In the genomic region with DNA sequence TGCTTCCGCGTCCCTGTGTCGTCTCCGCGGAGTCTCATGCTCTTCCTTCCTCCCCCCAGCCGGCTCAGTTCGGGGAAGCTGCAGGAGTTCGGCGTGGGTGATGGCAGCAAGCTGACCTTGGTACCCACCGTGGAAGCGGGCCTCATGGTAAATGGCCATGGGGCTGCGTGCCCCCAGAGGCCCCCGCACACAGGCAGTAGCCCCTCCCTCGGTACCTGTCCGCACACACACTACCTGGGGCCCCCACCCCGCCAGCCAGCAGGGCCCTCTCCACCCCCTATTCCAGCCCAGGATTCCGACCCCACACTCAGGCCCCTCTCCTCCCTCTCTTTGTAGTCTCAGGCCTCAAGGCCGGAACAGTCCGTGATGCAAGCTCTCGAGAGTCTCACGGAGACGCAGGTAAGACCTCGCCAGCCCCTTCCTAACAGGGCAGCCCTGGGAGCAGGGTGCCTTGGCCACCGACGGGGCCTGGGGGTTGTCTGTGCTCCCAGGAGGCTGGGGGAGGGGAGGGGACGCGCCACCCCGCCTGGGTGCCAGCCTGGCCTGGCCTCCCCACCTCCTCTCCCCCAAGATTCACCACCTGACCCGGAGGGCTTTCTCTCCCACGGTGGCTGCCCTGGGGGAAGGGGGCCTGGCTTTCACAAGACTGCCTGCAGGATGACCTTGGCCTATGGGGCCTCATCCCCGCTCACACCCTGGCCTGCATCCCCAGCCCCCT, we compare ENCODE assay signal across 2 cellular contexts.
TF ChIP-seq lines count a peak whose summit lies in the region.

No MANE protein-coding gene starts in this region.

TF ChIP-seq in A549, 52 proteins besides CTCF, POLR2A, EP300 and RAD21:
- TF ChIP-seq RARB (CRISPR knock-in tag; IDR thresholded peaks at IDR 0.05), result no peak
- no peak for TF ChIP-seq ZSCAN20 (CRISPR knock-in tag; IDR thresholded peaks at IDR 0.05)
- TF ChIP-seq, protein P1, sequence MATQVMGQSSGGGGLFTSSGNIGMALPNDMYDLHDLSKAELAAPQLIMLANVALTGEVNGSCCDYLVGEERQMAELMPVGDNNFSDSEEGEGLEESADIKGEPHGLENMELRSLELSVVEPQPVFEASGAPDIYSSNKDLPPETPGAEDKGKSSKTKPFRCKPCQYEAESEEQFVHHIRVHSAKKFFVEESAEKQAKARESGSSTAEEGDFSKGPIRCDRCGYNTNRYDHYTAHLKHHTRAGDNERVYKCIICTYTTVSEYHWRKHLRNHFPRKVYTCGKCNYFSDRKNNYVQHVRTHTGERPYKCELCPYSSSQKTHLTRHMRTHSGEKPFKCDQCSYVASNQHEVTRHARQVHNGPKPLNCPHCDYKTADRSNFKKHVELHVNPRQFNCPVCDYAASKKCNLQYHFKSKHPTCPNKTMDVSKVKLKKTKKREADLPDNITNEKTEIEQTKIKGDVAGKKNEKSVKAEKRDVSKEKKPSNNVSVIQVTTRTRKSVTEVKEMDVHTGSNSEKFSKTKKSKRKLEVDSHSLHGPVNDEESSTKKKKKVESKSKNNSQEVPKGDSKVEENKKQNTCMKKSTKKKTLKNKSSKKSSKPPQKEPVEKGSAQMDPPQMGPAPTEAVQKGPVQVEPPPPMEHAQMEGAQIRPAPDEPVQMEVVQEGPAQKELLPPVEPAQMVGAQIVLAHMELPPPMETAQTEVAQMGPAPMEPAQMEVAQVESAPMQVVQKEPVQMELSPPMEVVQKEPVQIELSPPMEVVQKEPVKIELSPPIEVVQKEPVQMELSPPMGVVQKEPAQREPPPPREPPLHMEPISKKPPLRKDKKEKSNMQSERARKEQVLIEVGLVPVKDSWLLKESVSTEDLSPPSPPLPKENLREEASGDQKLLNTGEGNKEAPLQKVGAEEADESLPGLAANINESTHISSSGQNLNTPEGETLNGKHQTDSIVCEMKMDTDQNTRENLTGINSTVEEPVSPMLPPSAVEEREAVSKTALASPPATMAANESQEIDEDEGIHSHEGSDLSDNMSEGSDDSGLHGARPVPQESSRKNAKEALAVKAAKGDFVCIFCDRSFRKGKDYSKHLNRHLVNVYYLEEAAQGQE (IDR thresholded peaks at IDR 0.05), result no peak
- no peak for TF ChIP-seq TP53 (CRISPR knock-in tag; IDR thresholded peaks at IDR 0.05)
- TF ChIP-seq EHMT2 (IDR thresholded peaks at IDR 0.05; ENCODE audit: low read depth), result no peak
- no peak for TF ChIP-seq BHLHE40 (IDR thresholded peaks at IDR 0.05; ENCODE audit: low read depth, low read length)
- no peak for TF ChIP-seq MAZ (IDR thresholded peaks at IDR 0.05; ENCODE audit: borderline replicate concordance, low read depth, low read length)
- TF ChIP-seq, protein P2, sequence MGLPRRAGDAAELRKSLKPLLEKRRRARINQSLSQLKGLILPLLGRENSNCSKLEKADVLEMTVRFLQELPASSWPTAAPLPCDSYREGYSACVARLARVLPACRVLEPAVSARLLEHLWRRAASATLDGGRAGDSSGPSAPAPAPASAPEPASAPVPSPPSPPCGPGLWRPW (IDR thresholded peaks at IDR 0.05), result no peak
- TF ChIP-seq, protein P3, sequence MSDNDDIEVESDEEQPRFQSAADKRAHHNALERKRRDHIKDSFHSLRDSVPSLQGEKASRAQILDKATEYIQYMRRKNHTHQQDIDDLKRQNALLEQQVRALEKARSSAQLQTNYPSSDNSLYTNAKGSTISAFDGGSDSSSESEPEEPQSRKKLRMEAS (IDR thresholded peaks at IDR 0.05), result peak; percentile 17
TF ChIP-seq in A549: peak in this region for 1.

TF ChIP-seq in K562, 482 proteins besides CTCF, POLR2A, EP300 and RAD21 (continues in another document):
- TF ChIP-seq, protein P4, sequence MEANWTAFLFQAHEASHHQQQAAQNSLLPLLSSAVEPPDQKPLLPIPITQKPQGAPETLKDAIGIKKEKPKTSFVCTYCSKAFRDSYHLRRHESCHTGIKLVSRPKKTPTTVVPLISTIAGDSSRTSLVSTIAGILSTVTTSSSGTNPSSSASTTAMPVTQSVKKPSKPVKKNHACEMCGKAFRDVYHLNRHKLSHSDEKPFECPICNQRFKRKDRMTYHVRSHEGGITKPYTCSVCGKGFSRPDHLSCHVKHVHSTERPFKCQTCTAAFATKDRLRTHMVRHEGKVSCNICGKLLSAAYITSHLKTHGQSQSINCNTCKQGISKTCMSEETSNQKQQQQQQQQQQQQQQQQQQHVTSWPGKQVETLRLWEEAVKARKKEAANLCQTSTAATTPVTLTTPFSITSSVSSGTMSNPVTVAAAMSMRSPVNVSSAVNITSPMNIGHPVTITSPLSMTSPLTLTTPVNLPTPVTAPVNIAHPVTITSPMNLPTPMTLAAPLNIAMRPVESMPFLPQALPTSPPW (CRISPR knock-in tag; IDR thresholded peaks at IDR 0.05), result no peak
- no peak for TF ChIP-seq ZNF436 (CRISPR knock-in tag; IDR thresholded peaks at IDR 0.05)
- peak; percentile 25; the same call in 1 of the 2 replicates for TF ChIP-seq PHF8 (IDR thresholded peaks at IDR 0.05; ENCODE audit: borderline replicate concordance, low read length)
- 0 out of 2 replicates have a peak, but pooled peaks have one; percentile 45 for TF ChIP-seq ETV1 (tag; conservative IDR thresholded peaks at IDR 0.05; ENCODE audit: low read depth)
- TF ChIP-seq OTX1 (CRISPR knock-in tag; IDR thresholded peaks at IDR 0.05), result no peak
- no peak for TF ChIP-seq CHD4 (IDR thresholded peaks at IDR 0.05; ENCODE audit: insufficient read depth, insufficient replicate concordance, low read depth, low read length, poor library complexity, severe bottlenecking)
- no peak for TF ChIP-seq HDAC6 (IDR thresholded peaks at IDR 0.05; ENCODE audit: low read depth, low read length)
- TF ChIP-seq DNMT1 (IDR thresholded peaks at IDR 0.05), result no peak
- TF ChIP-seq ZSCAN32 (CRISPR knock-in tag; IDR thresholded peaks at IDR 0.05), result peak; percentile 27; the same call in 1 of the 2 replicates
- TF ChIP-seq L3MBTL2 (IDR thresholded peaks at IDR 0.05), result peak; percentile 51
- TF ChIP-seq GATAD2A (IDR thresholded peaks at IDR 0.05), result no peak
- TF ChIP-seq, protein P5, sequence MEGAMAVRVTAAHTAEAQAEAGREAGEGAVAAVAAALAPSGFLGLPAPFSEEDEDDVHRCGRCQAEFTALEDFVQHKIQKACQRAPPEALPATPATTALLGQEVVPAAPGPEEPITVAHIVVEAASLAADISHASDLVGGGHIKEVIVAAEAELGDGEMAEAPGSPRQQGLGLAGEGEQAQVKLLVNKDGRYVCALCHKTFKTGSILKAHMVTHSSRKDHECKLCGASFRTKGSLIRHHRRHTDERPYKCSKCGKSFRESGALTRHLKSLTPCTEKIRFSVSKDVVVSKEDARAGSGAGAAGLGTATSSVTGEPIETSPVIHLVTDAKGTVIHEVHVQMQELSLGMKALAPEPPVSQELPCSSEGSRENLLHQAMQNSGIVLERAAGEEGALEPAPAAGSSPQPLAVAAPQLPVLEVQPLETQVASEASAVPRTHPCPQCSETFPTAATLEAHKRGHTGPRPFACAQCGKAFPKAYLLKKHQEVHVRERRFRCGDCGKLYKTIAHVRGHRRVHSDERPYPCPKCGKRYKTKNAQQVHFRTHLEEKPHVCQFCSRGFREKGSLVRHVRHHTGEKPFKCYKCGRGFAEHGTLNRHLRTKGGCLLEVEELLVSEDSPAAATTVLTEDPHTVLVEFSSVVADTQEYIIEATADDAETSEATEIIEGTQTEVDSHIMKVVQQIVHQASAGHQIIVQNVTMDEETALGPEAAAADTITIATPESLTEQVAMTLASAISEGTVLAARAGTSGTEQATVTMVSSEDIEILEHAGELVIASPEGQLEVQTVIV (CRISPR knock-in tag; IDR thresholded peaks at IDR 0.05; ENCODE audit: borderline replicate concordance), result no peak
- no peak for TF ChIP-seq SMARCB1 (IDR thresholded peaks at IDR 0.05; ENCODE audit: insufficient read length, low read depth)
- no peak for TF ChIP-seq ZZZ3 (IDR thresholded peaks at IDR 0.05)
- TF ChIP-seq CHD2 (IDR thresholded peaks at IDR 0.05; ENCODE audit: low read depth, low read length), result no peak
- no peak for TF ChIP-seq XRCC5 (IDR thresholded peaks at IDR 0.05; ENCODE audit: low read depth, low read length)
- TF ChIP-seq MEF2A (IDR thresholded peaks at IDR 0.05; ENCODE audit: control insufficient read depth, low read depth, low read length), result no peak
- TF ChIP-seq, protein P6, sequence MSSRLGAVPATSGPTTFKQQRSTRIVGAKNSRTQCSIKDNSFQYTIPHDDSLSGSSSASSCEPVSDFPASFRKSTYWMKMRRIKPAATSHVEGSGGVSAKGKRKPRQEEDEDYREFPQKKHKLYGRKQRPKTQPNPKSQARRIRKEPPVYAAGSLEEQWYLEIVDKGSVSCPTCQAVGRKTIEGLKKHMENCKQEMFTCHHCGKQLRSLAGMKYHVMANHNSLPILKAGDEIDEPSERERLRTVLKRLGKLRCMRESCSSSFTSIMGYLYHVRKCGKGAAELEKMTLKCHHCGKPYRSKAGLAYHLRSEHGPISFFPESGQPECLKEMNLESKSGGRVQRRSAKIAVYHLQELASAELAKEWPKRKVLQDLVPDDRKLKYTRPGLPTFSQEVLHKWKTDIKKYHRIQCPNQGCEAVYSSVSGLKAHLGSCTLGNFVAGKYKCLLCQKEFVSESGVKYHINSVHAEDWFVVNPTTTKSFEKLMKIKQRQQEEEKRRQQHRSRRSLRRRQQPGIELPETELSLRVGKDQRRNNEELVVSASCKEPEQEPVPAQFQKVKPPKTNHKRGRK (tag; IDR thresholded peaks at IDR 0.05), result no peak
- no peak for TF ChIP-seq ATF1 (CRISPR knock-in tag; IDR thresholded peaks at IDR 0.05)
- TF ChIP-seq ATF1 (tag; IDR thresholded peaks at IDR 0.05), result peak; percentile 40; the same call in 1 of the 2 replicates
- peak; percentile 49 for TF ChIP-seq SP1 (CRISPR knock-in tag; IDR thresholded peaks at IDR 0.05)
- TF ChIP-seq GABPB2 (CRISPR knock-in tag; conservative IDR thresholded peaks at IDR 0.05), result no peak
- no peak for TF ChIP-seq NRF1 (conservative IDR thresholded peaks at IDR 0.05 in 1 of 2, IDR thresholded peaks at IDR 0.05 in 1 of 2)
- TF ChIP-seq HDAC3 (IDR thresholded peaks at IDR 0.05; ENCODE audit: borderline replicate concordance, partially characterized antibody), result no peak
- peak; percentile 36; the same call in 1 of the 2 replicates for TF ChIP-seq NFRKB (IDR thresholded peaks at IDR 0.05; ENCODE audit: low read depth)
- TF ChIP-seq, protein P7, sequence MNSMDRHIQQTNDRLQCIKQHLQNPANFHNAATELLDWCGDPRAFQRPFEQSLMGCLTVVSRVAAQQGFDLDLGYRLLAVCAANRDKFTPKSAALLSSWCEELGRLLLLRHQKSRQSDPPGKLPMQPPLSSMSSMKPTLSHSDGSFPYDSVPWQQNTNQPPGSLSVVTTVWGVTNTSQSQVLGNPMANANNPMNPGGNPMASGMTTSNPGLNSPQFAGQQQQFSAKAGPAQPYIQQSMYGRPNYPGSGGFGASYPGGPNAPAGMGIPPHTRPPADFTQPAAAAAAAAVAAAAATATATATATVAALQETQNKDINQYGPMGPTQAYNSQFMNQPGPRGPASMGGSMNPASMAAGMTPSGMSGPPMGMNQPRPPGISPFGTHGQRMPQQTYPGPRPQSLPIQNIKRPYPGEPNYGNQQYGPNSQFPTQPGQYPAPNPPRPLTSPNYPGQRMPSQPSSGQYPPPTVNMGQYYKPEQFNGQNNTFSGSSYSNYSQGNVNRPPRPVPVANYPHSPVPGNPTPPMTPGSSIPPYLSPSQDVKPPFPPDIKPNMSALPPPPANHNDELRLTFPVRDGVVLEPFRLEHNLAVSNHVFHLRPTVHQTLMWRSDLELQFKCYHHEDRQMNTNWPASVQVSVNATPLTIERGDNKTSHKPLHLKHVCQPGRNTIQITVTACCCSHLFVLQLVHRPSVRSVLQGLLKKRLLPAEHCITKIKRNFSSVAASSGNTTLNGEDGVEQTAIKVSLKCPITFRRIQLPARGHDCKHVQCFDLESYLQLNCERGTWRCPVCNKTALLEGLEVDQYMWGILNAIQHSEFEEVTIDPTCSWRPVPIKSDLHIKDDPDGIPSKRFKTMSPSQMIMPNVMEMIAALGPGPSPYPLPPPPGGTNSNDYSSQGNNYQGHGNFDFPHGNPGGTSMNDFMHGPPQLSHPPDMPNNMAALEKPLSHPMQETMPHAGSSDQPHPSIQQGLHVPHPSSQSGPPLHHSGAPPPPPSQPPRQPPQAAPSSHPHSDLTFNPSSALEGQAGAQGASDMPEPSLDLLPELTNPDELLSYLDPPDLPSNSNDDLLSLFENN (IDR thresholded peaks at IDR 0.05; ENCODE audit: low read depth in 2 of 2, low read length in 2 of 2), result no peak; a peak in 1 of 4 replicates
- no peak for TF ChIP-seq FOXM1 (IDR thresholded peaks at IDR 0.05; ENCODE audit: low read depth)
- TF ChIP-seq FOXM1 (CRISPR knock-in tag; IDR thresholded peaks at IDR 0.05; ENCODE audit: low read depth), result no peak
- no peak for TF ChIP-seq MBD2 (IDR thresholded peaks at IDR 0.05; ENCODE audit: borderline replicate concordance, low read depth)
- TF ChIP-seq POLR2AphosphoS5 (IDR thresholded peaks at IDR 0.05; ENCODE audit: control insufficient read depth, insufficient read depth, low read depth, low read length), result no peak
- TF ChIP-seq, protein P8, sequence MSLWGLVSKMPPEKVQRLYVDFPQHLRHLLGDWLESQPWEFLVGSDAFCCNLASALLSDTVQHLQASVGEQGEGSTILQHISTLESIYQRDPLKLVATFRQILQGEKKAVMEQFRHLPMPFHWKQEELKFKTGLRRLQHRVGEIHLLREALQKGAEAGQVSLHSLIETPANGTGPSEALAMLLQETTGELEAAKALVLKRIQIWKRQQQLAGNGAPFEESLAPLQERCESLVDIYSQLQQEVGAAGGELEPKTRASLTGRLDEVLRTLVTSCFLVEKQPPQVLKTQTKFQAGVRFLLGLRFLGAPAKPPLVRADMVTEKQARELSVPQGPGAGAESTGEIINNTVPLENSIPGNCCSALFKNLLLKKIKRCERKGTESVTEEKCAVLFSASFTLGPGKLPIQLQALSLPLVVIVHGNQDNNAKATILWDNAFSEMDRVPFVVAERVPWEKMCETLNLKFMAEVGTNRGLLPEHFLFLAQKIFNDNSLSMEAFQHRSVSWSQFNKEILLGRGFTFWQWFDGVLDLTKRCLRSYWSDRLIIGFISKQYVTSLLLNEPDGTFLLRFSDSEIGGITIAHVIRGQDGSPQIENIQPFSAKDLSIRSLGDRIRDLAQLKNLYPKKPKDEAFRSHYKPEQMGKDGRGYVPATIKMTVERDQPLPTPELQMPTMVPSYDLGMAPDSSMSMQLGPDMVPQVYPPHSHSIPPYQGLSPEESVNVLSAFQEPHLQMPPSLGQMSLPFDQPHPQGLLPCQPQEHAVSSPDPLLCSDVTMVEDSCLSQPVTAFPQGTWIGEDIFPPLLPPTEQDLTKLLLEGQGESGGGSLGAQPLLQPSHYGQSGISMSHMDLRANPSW (CRISPR knock-in tag; IDR thresholded peaks at IDR 0.05), result no peak
- TF ChIP-seq, protein P9, sequence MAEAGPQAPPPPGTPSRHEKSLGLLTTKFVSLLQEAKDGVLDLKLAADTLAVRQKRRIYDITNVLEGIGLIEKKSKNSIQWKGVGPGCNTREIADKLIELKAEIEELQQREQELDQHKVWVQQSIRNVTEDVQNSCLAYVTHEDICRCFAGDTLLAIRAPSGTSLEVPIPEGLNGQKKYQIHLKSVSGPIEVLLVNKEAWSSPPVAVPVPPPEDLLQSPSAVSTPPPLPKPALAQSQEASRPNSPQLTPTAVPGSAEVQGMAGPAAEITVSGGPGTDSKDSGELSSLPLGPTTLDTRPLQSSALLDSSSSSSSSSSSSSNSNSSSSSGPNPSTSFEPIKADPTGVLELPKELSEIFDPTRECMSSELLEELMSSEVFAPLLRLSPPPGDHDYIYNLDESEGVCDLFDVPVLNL (CRISPR knock-in tag; IDR thresholded peaks at IDR 0.05; ENCODE audit: low read depth), result no peak
- TF ChIP-seq MCM5 (IDR thresholded peaks at IDR 0.05; ENCODE audit: low read depth), result no peak
- no peak for TF ChIP-seq PPARD (CRISPR knock-in tag; IDR thresholded peaks at IDR 0.05)
- TF ChIP-seq ZNF561 (CRISPR knock-in tag; conservative IDR thresholded peaks at IDR 0.05), result no peak
